Comparison of ENCODE assay signal across 20 cellular contexts in the genomic region with DNA sequence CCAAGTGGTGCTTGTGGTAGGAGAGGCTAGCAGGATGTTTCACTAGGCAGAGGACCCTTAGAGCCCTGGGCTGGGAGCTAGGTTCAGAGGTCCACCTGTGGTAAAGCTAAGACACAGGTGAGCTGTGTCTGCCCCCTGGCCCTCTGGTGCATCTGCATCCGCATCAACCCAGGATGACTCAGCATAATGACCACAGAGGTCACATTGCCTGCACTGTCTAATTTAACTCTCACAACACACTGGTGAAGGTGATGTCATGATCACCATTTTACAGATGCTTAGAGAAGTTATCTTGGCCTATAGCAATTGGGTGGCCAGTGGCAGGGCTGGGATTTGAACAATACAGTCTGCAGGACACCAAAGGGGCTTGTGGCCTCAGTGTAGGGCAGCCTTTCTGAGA. TPM values are rescaled to one million over a fixed set of nuclear protein-coding genes. Genes with fewer than 3 reads are reported as not detected.
DNase-seq lines count a peak whose midpoint lies in the region; ATAC-seq, FAIRE-seq and TF ChIP-seq lines count a peak whose summit lies in the region.
"Had no signal": no experiment of that assay in that cellular context is flagged by ENCODE, and none has a peak within 500 bp of the region (broad histone marks: within the 10 kb centered on the region; RNA-seq: fewer than 3 reads in every experiment).

No MANE protein-coding gene starts in this region.

- H3F3A ChIP-seq in GM23338 (replicated peaks; ENCODE audit: low read depth), result no peaks in the 10 kb centered on the region

- TF ChIP-seq RAD21 in IMR-90 (IDR thresholded peaks at IDR 0.05; ENCODE audit: low read length), result no peak

- H3K4me3 ChIP-seq in IMR-90 (ENCODE audit: insufficient read depth, low read depth, low read length) (no peak overlapping the region), GM23338 (no peak overlapping the region)
- H3K4me3 ChIP-seq: BLaER1, heart right ventricle had no signal

- no peak overlapping the region for H3K27ac ChIP-seq in IMR-90 (ENCODE audit: insufficient read depth, low read length)
- H3K27ac ChIP-seq in foreskin keratinocyte, result no peak overlapping the region
- H3K27ac ChIP-seq in GM23338 (ENCODE audit: low read depth), result no peak overlapping the region
- H3K27ac ChIP-seq: BLaER1, heart right ventricle had no signal

- in situ Hi-C loops in IMR-90 (cut with MboI; ENCODE audit: low sequenced_read_pairs), result no loop called here

- no peak for TF ChIP-seq CTCF in IMR-90 (conservative IDR thresholded peaks at IDR 0.05; ENCODE audit: low read depth, low read length)
- TF ChIP-seq CTCF in foreskin keratinocyte (conservative IDR thresholded peaks at IDR 0.05), result no peak
- TF ChIP-seq CTCF in GM23338 (conservative IDR thresholded peaks at IDR 0.05; ENCODE audit: low read depth in 2 of 2), result no peak

- no peak overlapping the region for H3K23ac ChIP-seq in IMR-90 (ENCODE audit: low read depth, low read length)

- no CpG with 5 or more reads among the region's 1 CpG for WGBS in IMR-90 (ENCODE audit: extremely low coverage in 2 of 2, insufficient read length in 1 of 2), 2 experiments

- no peaks in the 10 kb centered on the region for H3K79me2 ChIP-seq in GM23338 (replicated peaks; ENCODE audit: insufficient read depth)

- CTCF ChIA-PET in IMR-90 (lab: Yijun Ruan, JAX), result interaction anchor here (0.6 kb wide), 1 partner anchor 9 kb away, joined by 3 read pairs; no protein-coding TSS in a partner anchor

- H3K4me2 ChIP-seq in IMR-90 (ENCODE audit: low read depth, low read length) (no peak overlapping the region), GM23338 (no peak overlapping the region)
- H3K4me2 ChIP-seq: BLaER1 had no signal

- H4K20me1 ChIP-seq in IMR-90 (ENCODE audit: insufficient read depth, low read length), result no peaks in the 10 kb centered on the region
- no peaks in the 10 kb centered on the region for H4K20me1 ChIP-seq in GM23338 (replicated peaks; ENCODE audit: insufficient read depth)
- H4K20me1 ChIP-seq: BLaER1 had no signal

- peaks cover 4% of the 10 kb centered on the region; the same call in 1 of the 2 replicates for H3K9me2 ChIP-seq in GM23338 (ENCODE audit: insufficient read depth)

- dilution Hi-C loops in IMR-90 (cut with HindIII; ENCODE audit: low sequenced_read_pairs, unreplicated experiment), result no loop called here

- intact Hi-C loops in IMR-90 (cut with micrococcal nuclease), result no loop called here

- FAIRE-seq in H54 (lab: Jason Lieb, UNC), result no peak
- FAIRE-seq: endothelial cell of umbilical vein had no signal

- H3K36me3 Mint-ChIP-seq in GM23338 (ENCODE audit: low read depth), result no peaks in the 10 kb centered on the region

- no peak overlapping the region for H2AFZ ChIP-seq in IMR-90 (replicated peaks; ENCODE audit: low read length, poor library complexity)
- no peak overlapping the region for H2AFZ ChIP-seq in GM23338

- no peak overlapping the region for H2BK120ac ChIP-seq in IMR-90 (ENCODE audit: low read depth, low read length)

- no peak overlapping the region for H2BK15ac ChIP-seq in IMR-90 (ENCODE audit: low read depth, low read length)

- H4K5ac ChIP-seq in IMR-90 (ENCODE audit: low read depth, low read length), result no peak overlapping the region

- H3K9ac ChIP-seq in IMR-90 (ENCODE audit: low read depth, low read length), result no peak overlapping the region
- H3K9ac ChIP-seq: BLaER1 had no signal

- no peak overlapping the region for H3K27ac Mint-ChIP-seq in GM23338

- no peaks in the 10 kb centered on the region for H3K79me1 ChIP-seq in IMR-90 (ENCODE audit: low read depth in 1 of 2, low read length in 2 of 2)

- H3K27me3 Mint-ChIP-seq in GM23338 (ENCODE audit: insufficient read depth, low read depth, poor library complexity), result peaks cover 10% of the 10 kb centered on the region

- no peak overlapping the region for H3K4me3 Mint-ChIP-seq in GM23338

- no TSS peak for BruUV-seq in IMR-90 (replicated peaks; lab: Mats Ljungman, UMichigan)

- H3K56ac ChIP-seq in IMR-90 (ENCODE audit: extremely low read depth, insufficient read depth, low read length), result no peak overlapping the region

- H3K9me3 Mint-ChIP-seq in GM23338, result no peaks in the 10 kb centered on the region

- H4K8ac ChIP-seq in IMR-90 (ENCODE audit: low read depth in 2 of 2, low read length in 2 of 2), result no peak overlapping the region

- TF ChIP-seq POLR2A in IMR-90 (IDR thresholded peaks at IDR 0.05; ENCODE audit: low read depth, low read length) (no peak), H54 (IDR thresholded peaks at IDR 0.05; ENCODE audit: low read depth, low read length) (no peak)

- peak; percentile 59 for ATAC-seq in GM19035 (IDR thresholded peaks at IDR 0.05; ENCODE audit: unreplicated experiment)
- ATAC-seq in IMR-90 (ENCODE audit: low read depth), result no peak
- peak; percentile 44 for ATAC-seq in foreskin keratinocyte
- no peak for ATAC-seq in GM23338
- ATAC-seq in HG03571 (IDR thresholded peaks at IDR 0.05; ENCODE audit: unreplicated experiment), result no peak
- ATAC-seq: SK-N-SH treated with all-trans-retinoic acid at 6 μM for 48 hours had no signal

- no peak overlapping the region for H2AK9ac ChIP-seq in IMR-90 (replicated peaks; ENCODE audit: low read depth, low read length, poor library complexity)

- H2AK5ac ChIP-seq in IMR-90 (ENCODE audit: low read depth, low read length), result no peak overlapping the region

- peaks cover 5% of the 10 kb centered on the region; the same call in 2 of the 3 replicates for H3K4me1 Mint-ChIP-seq in GM23338

- no peaks in the 10 kb centered on the region for H3K9me3 ChIP-seq in IMR-90 (ENCODE audit: control insufficient read depth, insufficient read depth, low read length)
- H3K9me3 ChIP-seq: BLaER1, heart right ventricle had no signal

- no peak overlapping the region for H3K4ac ChIP-seq in IMR-90 (ENCODE audit: low read depth, low read length)

- no peaks in the 10 kb centered on the region for H3K9me1 ChIP-seq in IMR-90 (ENCODE audit: insufficient read depth, low read length)

- DNase-seq in Daoy (ENCODE audit: low read depth) (peak; percentile 9), IMR-90 (no peak), foreskin keratinocyte (no peak), GM23338 (ENCODE audit: low spot score) (no peak), H54 (ENCODE audit: insufficient read length, low spot score) (no peak)
- no peak for DNase-seq in activated CD8-positive, alpha-beta memory T cell treated with anti-CD3 and anti-CD28 coated beads, Interleukin-2, amount 50 U/mL, for 48 hours
- DNase-seq: activated effector memory CD4-positive, alpha-beta T cell treated with Interleukin-2 at 50 U/mL for 16 hours; anterior cingulate cortex; heart right ventricle; KBM-7; kidney glomerular epithelial cell; NCI-H1417; NCI-H2227 treated with DMSO at 0.1 percent for 48 hours had no signal

- H3K14ac ChIP-seq in IMR-90 (replicated peaks; ENCODE audit: low read depth, low read length), result no peak overlapping the region

- H3K18ac ChIP-seq in IMR-90 (ENCODE audit: low read depth, low read length), result no peak overlapping the region

- no peaks in the 10 kb centered on the region for H3K4me1 ChIP-seq in IMR-90 (ENCODE audit: control insufficient read depth, insufficient read depth, low read length)
- no peaks in the 10 kb centered on the region for H3K4me1 ChIP-seq in foreskin keratinocyte
- no peaks in the 10 kb centered on the region for H3K4me1 ChIP-seq in GM23338 (ENCODE audit: insufficient read depth)
- H3K4me1 ChIP-seq: heart right ventricle had no signal

- no peak overlapping the region for H2BK20ac ChIP-seq in IMR-90 (ENCODE audit: low read depth, low read length)

- POLR2A ChIA-PET in IMR-90 (lab: Charles Lee; ENCODE audit: unreplicated experiment), result no interaction called here

- H3K27me3 ChIP-seq in IMR-90 (ENCODE audit: control insufficient read depth, insufficient read depth, low read length), result no peaks in the 10 kb centered on the region
- H3K27me3 ChIP-seq in foreskin keratinocyte, result no peaks in the 10 kb centered on the region
- no peaks in the 10 kb centered on the region for H3K27me3 ChIP-seq in GM23338 (ENCODE audit: insufficient read depth)
- H3K27me3 ChIP-seq: BLaER1, heart right ventricle had no signal

- no peak overlapping the region for H2BK5ac ChIP-seq in IMR-90 (ENCODE audit: low read depth, low read length, poor library complexity, severe bottlenecking)

- no peaks in the 10 kb centered on the region for H3K36me3 ChIP-seq in IMR-90 (ENCODE audit: control insufficient read depth, insufficient read depth, low read length)
- no peaks in the 10 kb centered on the region for H3K36me3 ChIP-seq in GM23338 (ENCODE audit: insufficient read depth)
- H3K36me3 ChIP-seq: BLaER1 had no signal

- no peak overlapping the region for H4K91ac ChIP-seq in IMR-90 (ENCODE audit: insufficient read depth, low read depth, low read length)

TF ChIP-seq in IMR-90, 13 proteins besides CTCF, POLR2A, EP300 and RAD21 (continues in another document):
- TF ChIP-seq RCOR1 (IDR thresholded peaks at IDR 0.05; ENCODE audit: insufficient replicate concordance, low read length) (no peak), FOS (IDR thresholded peaks at IDR 0.05; ENCODE audit: low read depth, low read length) (no peak), BHLHE40 (IDR thresholded peaks at IDR 0.05; ENCODE audit: low read depth, low read length) (no peak)

TF ChIP-seq in GM23338, 12 proteins besides CTCF, POLR2A, EP300 and RAD21:
- no peak for TF ChIP-seq JUNB (IDR thresholded peaks at IDR 0.05; ENCODE audit: unreplicated experiment)

RNA-seq across cellular contexts. Expression of a gene that starts 33.1 kb away (rescaled TPM):
- total RNA-seq in Daoy (2014; rRNA removed; shearing (Covaris generic)), result not detected in 2 replicates
- total RNA-seq in IMR-90 (2012; rRNA removed) (not detected in 2 replicates), foreskin keratinocyte (not detected in 2 replicates)
- polyA plus RNA-seq in IMR-90 (2012; rRNA removed) (not detected in 2 replicates), foreskin keratinocyte (not detected in 2 replicates), GM23338 (2016; fragmentation: Nextera tagmentation; extraction: Ambion mirVana) (not detected in 2 replicates)
- polyA plus RNA-seq in IMR-90 (2012; cell fraction: cytosol; rRNA removed), result not detected in 2 replicates
- not detected in 2 replicates for polyA plus RNA-seq in IMR-90 (2012; cell fraction: nucleus; rRNA removed; ENCODE audit: low replicate concordance)
- not detected in 2 replicates for total RNA-seq in GM23338 (2014; rRNA removed; shearing (Covaris generic))
- total RNA-seq: endothelial cell of umbilical vein, heart right ventricle, osteoblast, subcutaneous adipose tissue had no signal

Comparison
In these comparisons a context has a peak if more than half of its experiments do, and no peak if none do; other contexts are left out.
1. ATAC-seq: peak in GM19035 (single experiment) and foreskin keratinocyte (single experiment); none in IMR-90 (single experiment), GM23338 (single experiment) and HG03571 (single experiment).